Comparison of ENCODE assay signal across 8 cellular contexts in the genomic region with DNA sequence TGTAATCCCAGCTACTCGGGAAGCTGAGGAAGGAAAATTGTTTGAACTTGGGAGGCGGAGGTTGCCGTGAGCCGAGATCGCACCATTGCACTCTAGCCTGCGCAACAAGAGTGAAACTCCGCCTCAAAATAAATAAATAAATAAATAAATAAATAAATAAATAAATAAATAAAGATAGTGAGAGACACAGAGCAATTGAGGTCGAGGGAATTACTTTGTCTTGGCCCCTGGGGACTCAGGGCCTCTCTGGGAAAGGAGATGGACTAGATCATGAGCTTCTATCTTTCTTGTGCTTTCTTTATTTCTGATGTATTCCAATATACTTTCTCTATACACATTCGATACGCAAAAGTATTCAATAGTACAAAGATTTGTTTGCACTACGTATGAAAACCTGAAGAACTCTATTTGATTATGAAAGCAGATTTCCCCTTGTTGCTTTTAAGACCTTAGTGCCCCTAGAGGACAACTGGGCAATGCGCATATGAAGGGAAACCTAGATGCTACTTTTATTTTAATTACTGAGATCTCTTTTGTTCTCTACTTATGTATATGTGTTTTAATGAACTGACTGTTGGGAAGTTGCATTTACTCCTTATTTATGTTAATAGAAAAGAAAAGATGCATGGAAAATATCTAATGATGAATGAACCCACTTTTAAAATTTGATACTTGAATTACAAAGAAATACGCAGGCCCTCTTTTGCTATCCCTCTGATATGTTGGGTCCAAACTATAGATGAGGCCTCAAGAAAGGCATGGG. TPM values are rescaled to one million over a fixed set of nuclear protein-coding genes. Genes with fewer than 3 reads are reported as not detected.
DNase-seq lines count a peak whose midpoint lies in the region; ATAC-seq and TF ChIP-seq lines count a peak whose summit lies in the region.

No MANE protein-coding gene starts in this region.

- DNase-seq in NCI-H1694 treated with DMSO at 0.1 percent for 48 hours (lab: John Stamatoyannopoulos, UW), result peak; percentile 31
- DNase-seq in NCI-H1694 (lab: John Stamatoyannopoulos, UW), result no peak
- peak; percentile 43 for DNase-seq in RPMI7951 (ENCODE audit: low read depth)
- DNase-seq in central memory CD8-positive, alpha-beta T cell (ENCODE audit: low spot score in 2 of 2), result no peak
- DNase-seq in lung (ENCODE audit: low spot score), result no peak
- DNase-seq in activated T-helper 2 cell treated with anti-CD3 and anti-CD28 coated beads, Interferon-gamma antibody, Interleukin-2, Interleukin-4, amounts not matched to agents 10 μg/mL and 5 μg/mL and 100 μg/mL, durations not matched to agents 14 hours and 24 hours and 36 hours (ENCODE audit: low spot score), result no peak

- intact Hi-C loops in activated T-helper 2 cell treated with anti-CD3 and anti-CD28 coated beads, Interferon-gamma antibody, Interleukin-2, Interleukin-4, amounts not matched to agents 10 μg/mL and 5 μg/mL and 100 μg/mL, durations not matched to agents 14 hours and 24 hours and 36 hours (cut with micrococcal nuclease), result loop anchor here (1.0 to 5.0 kb wide), 3 partner anchors 161 to 306 kb away; no protein-coding TSS in a partner anchor

- no peak overlapping the region for H3K4me3 Mint-ChIP-seq in central memory CD8-positive, alpha-beta T cell
- no peak overlapping the region for H3K4me3 Mint-ChIP-seq in activated T-helper 2 cell treated with anti-CD3 and anti-CD28 coated beads, Interferon-gamma antibody, Interleukin-2, Interleukin-4, amounts not matched to agents 10 μg/mL and 5 μg/mL and 100 μg/mL, durations not matched to agents 14 hours and 24 hours and 36 hours (ENCODE audit: low read depth)

- no peaks in the 10 kb centered on the region for H3K27me3 ChIP-seq in lung (ENCODE audit: control insufficient read depth, insufficient read depth)

- H3K9me3 ChIP-seq in lung (ENCODE audit: control insufficient read depth in 2 of 2, insufficient read depth in 1 of 2, low read length in 1 of 2), result no peaks in the 10 kb centered on the region

- H3K4me1 Mint-ChIP-seq in central memory CD8-positive, alpha-beta T cell, result no peaks in the 10 kb centered on the region
- peaks cover 2% of the 10 kb centered on the region for H3K4me1 Mint-ChIP-seq in activated T-helper 2 cell treated with anti-CD3 and anti-CD28 coated beads, Interferon-gamma antibody, Interleukin-2, Interleukin-4, amounts not matched to agents 10 μg/mL and 5 μg/mL and 100 μg/mL, durations not matched to agents 14 hours and 24 hours and 36 hours (ENCODE audit: low read depth)

- ATAC-seq in GM19372 (IDR thresholded peaks at IDR 0.05; ENCODE audit: low read depth, unreplicated experiment) (peak; percentile 92), HG03354 (IDR thresholded peaks at IDR 0.05; ENCODE audit: poor library complexity, severe bottlenecking, unreplicated experiment) (peak; percentile 96), lung (ENCODE audit: insufficient read depth, low FRiP score) (no peak)
- ATAC-seq in central memory CD8-positive, alpha-beta T cell (replicated peaks; ENCODE audit: extremely low read depth, poor library complexity, severe bottlenecking), result peak; percentile 28

- H3K27ac Mint-ChIP-seq in central memory CD8-positive, alpha-beta T cell (ENCODE audit: low read depth), result no peak overlapping the region
- H3K27ac Mint-ChIP-seq in activated T-helper 2 cell treated with anti-CD3 and anti-CD28 coated beads, Interferon-gamma antibody, Interleukin-2, Interleukin-4, amounts not matched to agents 10 μg/mL and 5 μg/mL and 100 μg/mL, durations not matched to agents 14 hours and 24 hours and 36 hours, result no peak overlapping the region

- 71 to 75% methylated on average over 13 of the region's 13 CpGs for WGBS in lung, 2 donors

- no peak overlapping the region for H3K27ac ChIP-seq in lung (ENCODE audit: low read depth in 1 of 2, low read length in 1 of 2)

- H3K27me3 Mint-ChIP-seq in central memory CD8-positive, alpha-beta T cell, result peaks cover 3% of the 10 kb centered on the region
- H3K27me3 Mint-ChIP-seq in activated T-helper 2 cell treated with anti-CD3 and anti-CD28 coated beads, Interferon-gamma antibody, Interleukin-2, Interleukin-4, amounts not matched to agents 10 μg/mL and 5 μg/mL and 100 μg/mL, durations not matched to agents 14 hours and 24 hours and 36 hours (ENCODE audit: low read depth), result peaks cover under 1% of the 10 kb centered on the region

- H3K9me3 Mint-ChIP-seq in central memory CD8-positive, alpha-beta T cell, result no peaks in the 10 kb centered on the region
- H3K9me3 Mint-ChIP-seq in activated T-helper 2 cell treated with anti-CD3 and anti-CD28 coated beads, Interferon-gamma antibody, Interleukin-2, Interleukin-4, amounts not matched to agents 10 μg/mL and 5 μg/mL and 100 μg/mL, durations not matched to agents 14 hours and 24 hours and 36 hours, result no peaks in the 10 kb centered on the region

- H3K36me3 Mint-ChIP-seq in central memory CD8-positive, alpha-beta T cell (ENCODE audit: insufficient read depth), result no peaks in the 10 kb centered on the region
- H3K36me3 Mint-ChIP-seq in activated T-helper 2 cell treated with anti-CD3 and anti-CD28 coated beads, Interferon-gamma antibody, Interleukin-2, Interleukin-4, amounts not matched to agents 10 μg/mL and 5 μg/mL and 100 μg/mL, durations not matched to agents 14 hours and 24 hours and 36 hours (ENCODE audit: low read depth), result no peaks in the 10 kb centered on the region

- TF ChIP-seq CTCF in lung (IDR thresholded peaks at IDR 0.05; ENCODE audit: control extremely low read depth, extremely low read depth), result peak; percentile 38

- H3K4me1 ChIP-seq in lung (ENCODE audit: control insufficient read depth in 2 of 2, insufficient read depth in 2 of 2, low read length in 2 of 2), result no peaks in the 10 kb centered on the region

- no peaks in the 10 kb centered on the region for H3K36me3 ChIP-seq in lung (ENCODE audit: control insufficient read depth in 2 of 2, insufficient read depth in 2 of 2, low read length in 2 of 2)

- no peak overlapping the region for H3K4me3 ChIP-seq in lung

RNA-seq across cellular contexts. Expression of a gene that starts 12.8 kb away (rescaled TPM):
- 6.1 and 8.7 TPM in 2 replicates for total RNA-seq in RPMI7951 (2014; rRNA removed; shearing (Covaris generic))
- 10 to 100 TPM in 1 of 2 donors, 1 to 10 TPM in 1; 8.0 to 17.4 TPM for total RNA-seq in lung
- 10 to 100 TPM in 1 of 2 donors, 1 to 10 TPM in 1; 5.5 to 21.1 TPM for polyA plus RNA-seq in lung
- 15.0 and 17.4 TPM in 2 replicates for total RNA-seq in activated T-helper 2 cell treated with anti-CD3 and anti-CD28 coated beads, Interferon-gamma antibody, Interleukin-2, Interleukin-4, amounts not matched to agents 10 μg/mL and 5 μg/mL and 100 μg/mL, durations not matched to agents 14 hours and 24 hours and 36 hours

Comparison
In these comparisons a context has a peak if more than half of its experiments do, and no peak if none do; other contexts are left out.
1. DNase-seq: peak in NCI-H1694 treated with DMSO at 0.1 percent for 48 hours (single experiment) and RPMI7951 (single experiment); none in NCI-H1694 (single experiment), central memory CD8-positive, alpha-beta T cell (0 of 2), lung (single experiment) and activated T-helper 2 cell treated with anti-CD3 and anti-CD28 coated beads, Interferon-gamma antibody, Interleukin-2, Interleukin-4, amounts not matched to agents 10 μg/mL and 5 μg/mL and 100 μg/mL, durations not matched to agents 14 hours and 24 hours and 36 hours (single experiment).